2 cellular contexts compared by ENCODE assay signal in genomic region chr7:134783294-134784069, GRCh38.
TF ChIP-seq lines count a peak whose summit lies in the region.

No MANE protein-coding gene starts in this region.

TF ChIP-seq in HEK293T, 16 proteins besides CTCF, POLR2A, EP300 and RAD21 (continued from another document):
- no peak for TF ChIP-seq L3MBTL2 (conservative IDR thresholded peaks at IDR 0.05)

TF ChIP-seq in K562, 482 proteins besides CTCF, POLR2A, EP300 and RAD21 (continued from another document):
- TF ChIP-seq ATF6 (CRISPR knock-in tag; IDR thresholded peaks at IDR 0.05) (no peak), PKNOX1 (IDR thresholded peaks at IDR 0.05) (peak; percentile 85), CEBPB (tag; IDR thresholded peaks at IDR 0.05) (peak; percentile 84), LEF1 (IDR thresholded peaks at IDR 0.05) (no peak), RFX1 (IDR thresholded peaks at IDR 0.05) (peak; percentile 79), SRSF1 (IDR thresholded peaks at IDR 0.05; ENCODE audit: low read depth, low read length) (no peak), CEBPG (CRISPR knock-in tag; IDR thresholded peaks at IDR 0.05) (no peak), CEBPG (tag; conservative IDR thresholded peaks at IDR 0.05 in 1 of 2, IDR thresholded peaks at IDR 0.05 in 1 of 2) (peak; percentile 81 to 88), BHLHE40 (IDR thresholded peaks at IDR 0.05; ENCODE audit: low read length) (no peak)
